ENCODE assay signal across 31 cellular contexts in genomic region chr13:93183302-93183701, GRCh38. TPM values are rescaled to one million over a fixed set of nuclear protein-coding genes. Genes with fewer than 3 reads are reported as not detected.
DNase-seq lines count a peak whose midpoint lies in the region; ATAC-seq, FAIRE-seq and TF ChIP-seq lines count a peak whose summit lies in the region.
"Had no signal": no experiment of that assay in that cellular context is flagged by ENCODE, and none has a peak within 500 bp of the region (broad histone marks: within the 10 kb centered on the region; RNA-seq: fewer than 3 reads in every experiment).

No MANE protein-coding gene starts in this region.

- TF ChIP-seq RAD21 in HepG2 (CRISPR knock-in tag; IDR thresholded peaks at IDR 0.05) (no peak), Ishikawa (IDR thresholded peaks at IDR 0.05; ENCODE audit: low read depth) (peak; percentile 18; the same call in 1 of the 2 replicates)

- TF ChIP-seq CTCF in HepG2 (CRISPR knock-in tag; IDR thresholded peaks at IDR 0.05) (no peak), right lobe of liver (IDR thresholded peaks at IDR 0.05) (no peak), foreskin keratinocyte (conservative IDR thresholded peaks at IDR 0.05) (peak; percentile 18)

- H3K4me3 ChIP-seq in HepG2 (replicated peaks in 1 of 3; ENCODE audit: insufficient read depth in 1 of 3, low read depth in 2 of 3, low read length in 3 of 3) (no peak overlapping the region), right lobe of liver (no peak overlapping the region)
- H3K4me3 ChIP-seq: BLaER1, esophagus muscularis mucosa, HAP-1, lung, psoas muscle, sigmoid colon, transverse colon had no signal

- TF ChIP-seq EP300 in HepG2 (IDR thresholded peaks at IDR 0.05; ENCODE audit: low read depth in 2 of 2, low read length in 2 of 2) (no peak), HepG2 (CRISPR knock-in tag; IDR thresholded peaks at IDR 0.05; ENCODE audit: borderline replicate concordance) (no peak), Ishikawa (IDR thresholded peaks at IDR 0.05; ENCODE audit: borderline replicate concordance) (no peak)

- POLR2A ChIA-PET in HepG2 (lab: Yijun Ruan, JAX) = no interaction called here

- TF ChIP-seq POLR2A in HepG2 (IDR thresholded peaks at IDR 0.05; ENCODE audit: insufficient read depth in 1 of 2, low read depth in 2 of 2, low read length in 2 of 2) (no peak), right lobe of liver (IDR thresholded peaks at IDR 0.05) (no peak)

- no peak overlapping the region for H3K9ac ChIP-seq in HepG2 (ENCODE audit: insufficient read depth, low read depth, low read length)
- H3K9ac ChIP-seq: BLaER1 had no signal

- H3K9me3 ChIP-seq in HepG2 (ENCODE audit: low read length) = no peaks in the 10 kb centered on the region
- H3K9me3 ChIP-seq in right lobe of liver = no peaks in the 10 kb centered on the region
- H3K9me3 ChIP-seq: BLaER1, esophagus muscularis mucosa, HAP-1, psoas muscle, sigmoid colon, transverse colon had no signal

- no peaks in the 10 kb centered on the region; a peak in 2 of 5 replicates for H3K27me3 ChIP-seq in HepG2 (ENCODE audit: control insufficient read depth in 1 of 2, insufficient read depth in 2 of 2, low read length in 2 of 2)
- H3K27me3 ChIP-seq in right lobe of liver = no peaks in the 10 kb centered on the region
- H3K27me3 ChIP-seq in foreskin keratinocyte = no peaks in the 10 kb centered on the region
- H3K27me3 ChIP-seq: BLaER1, brain microvascular endothelial cell, esophagus muscularis mucosa, sigmoid colon, transverse colon had no signal

- DNase-seq in HepG2 (ENCODE audit: low spot score) (no peak), right lobe of liver (no peak), foreskin keratinocyte (no peak), NCI-H345 treated with DMSO at 0.1 percent for 48 hours (lab: John Stamatoyannopoulos, UW; ENCODE audit: unreplicated experiment) (no peak), GOT3 (lab: John Stamatoyannopoulos, UW) (no peak)
- DNase-seq: activated CD4-positive, alpha-beta T cell treated with anti-CD3 and anti-CD28 coated beads for 48 hours; amniotic stem cell; brain microvascular endothelial cell; cerebellar nuclear complex; COR-L47; dermis blood vessel endothelial cell; foreskin fibroblast; head of caudate nucleus; NCI-H1930; NCI-H2227 treated with DMSO at 0.1 percent for 48 hours; NCI-H526 treated with DMSO at 0.1 percent for 48 hours; psoas muscle; sigmoid colon; stimulated activated CD4-positive, alpha-beta T cell treated with anti-CD3 and anti-CD28 coated beads, Interleukin-12 subunit alpha, Interleukin-12 subunit beta, amount 100 ng/mL, for 4 hours; stimulated activated CD4-positive, alpha-beta T cell treated with anti-CD3 and anti-CD28 coated beads, Interleukin-4, amount 100 ng/mL, for 1 hour; transverse colon had no signal

- H4K20me1 ChIP-seq in HepG2 (ENCODE audit: insufficient read depth, low read length) = no peaks in the 10 kb centered on the region
- H4K20me1 ChIP-seq: BLaER1 had no signal

- CTCF ChIA-PET in HepG2 (lab: Yijun Ruan, JAX; ENCODE audit: low intra/inter-chr PET ratio, low total read pairs) = no interaction called here

- 0% methylated on average over 1 of the region's 1 CpG for WGBS in HepG2 (ENCODE audit: low lambda C conversion rate)
- WGBS in right lobe of liver (ENCODE audit: insufficient coverage, low coverage, low lambda C conversion rate, missing lambda C conversion rate) = 100% methylated on average over 1 of the region's 1 CpG

- no peaks in the 10 kb centered on the region for H3K79me2 ChIP-seq in HepG2 (ENCODE audit: insufficient read depth, low read length)

- FAIRE-seq in HepG2 (lab: Jason Lieb, UNC) = no peak
- FAIRE-seq: endometrium had no signal

- H3K27ac ChIP-seq in HepG2 (ENCODE audit: extremely low read length, insufficient read depth, low read length) (no peak overlapping the region), right lobe of liver (no peak overlapping the region), foreskin keratinocyte (no peak overlapping the region)
- H3K27ac ChIP-seq: BLaER1, brain microvascular endothelial cell, esophagus muscularis mucosa, psoas muscle, sigmoid colon, transverse colon, VCaP had no signal

- no peak overlapping the region for H3K4me2 ChIP-seq in HepG2 (ENCODE audit: low read depth, low read length)
- H3K4me2 ChIP-seq: BLaER1 had no signal

- BruUV-seq in HepG2 (replicated peaks; lab: Mats Ljungman, UMichigan) = no TSS peak

- H3K36me3 ChIP-seq in HepG2 (replicated peaks in 1 of 2; ENCODE audit: control insufficient read depth in 1 of 2, insufficient read depth in 2 of 2, low read length in 2 of 2) (no peaks in the 10 kb centered on the region), right lobe of liver (no peaks in the 10 kb centered on the region)
- H3K36me3 ChIP-seq: BLaER1, brain microvascular endothelial cell, esophagus muscularis mucosa, HAP-1, sigmoid colon, transverse colon had no signal

- H3K4me1 ChIP-seq in HepG2 (ENCODE audit: insufficient read depth, low read length) = no peaks in the 10 kb centered on the region
- no peaks in the 10 kb centered on the region for H3K4me1 ChIP-seq in right lobe of liver
- H3K4me1 ChIP-seq in foreskin keratinocyte = no peaks in the 10 kb centered on the region
- H3K4me1 ChIP-seq: BLaER1, esophagus muscularis mucosa, psoas muscle, sigmoid colon, transverse colon had no signal

- ATAC-seq in HepG2 (peak; percentile 69), right lobe of liver (no peak), foreskin keratinocyte (no peak), GM21576 (IDR thresholded peaks at IDR 0.05; ENCODE audit: unreplicated experiment) (no peak)
- ATAC-seq: natural killer cell treated with Interleukin-12 subunit alpha and Interleukin-12 subunit beta and Interleukin-15 and Interleukin-18, amount 100 ng/mL, for 72 hours had no signal

- no peak overlapping the region for H2AFZ ChIP-seq in HepG2 (ENCODE audit: low read length)

- intact Hi-C loops in HepG2 (cut with micrococcal nuclease; ENCODE audit: unreplicated experiment) = no loop called here
- intact Hi-C loops in right lobe of liver (cut with DNase I) = no loop called here

- in situ Hi-C loops in HepG2 (cut with HindIII; ENCODE audit: extremely low pct_ligation_motif_present, low pct_unique_long_range_greater_than_20kb) = no loop called here

TF ChIP-seq in HepG2, 621 proteins besides CTCF, POLR2A, EP300 and RAD21:
- TF ChIP-seq STAG1 (CRISPR knock-in tag; IDR thresholded peaks at IDR 0.05) = peak; percentile 42
- TF ChIP-seq MIER2 (CRISPR knock-in tag; IDR thresholded peaks at IDR 0.05) = no peak
- no peak for TF ChIP-seq ZNF562 (CRISPR knock-in tag; IDR thresholded peaks at IDR 0.05; ENCODE audit: borderline replicate concordance)
- no peak for TF ChIP-seq ZNF30 (CRISPR knock-in tag; IDR thresholded peaks at IDR 0.05)
TF ChIP-seq in HepG2: peak in this region for 1.

TF ChIP-seq in Ishikawa, 13 proteins besides CTCF, POLR2A, EP300 and RAD21 (continues in another document):
- TF ChIP-seq CREB1 (IDR thresholded peaks at IDR 0.05; ENCODE audit: low read depth) (no peak), REST (IDR thresholded peaks at IDR 0.05; ENCODE audit: low read depth) (no peak), TAF1 (IDR thresholded peaks at IDR 0.05; ENCODE audit: low read depth) (no peak)

RNA-seq across cellular contexts. Expression of gene GPC6, which starts 43.3 kb away (rescaled TPM):
- total RNA-seq in HepG2 (2016; rRNA removed; fragmentation: Illumina TruSeq; extraction: Trizol) (27.5 and 33.9 TPM in 2 replicates), right lobe of liver (10 to 100 TPM; 18.6 to 30.1 (median 20.2) TPM), foreskin keratinocyte (1.0 and 1.1 TPM in 2 replicates)
- total RNA-seq in HepG2 (2016; cell fraction: cytosol; rRNA removed; fragmentation: Illumina TruSeq; extraction: Trizol; ENCODE audit: low read depth) = 1.9 and 2.6 TPM in 2 replicates
- total RNA-seq in HepG2 (2016; cell fraction: insoluble cytoplasmic fraction; rRNA removed; fragmentation: Illumina TruSeq; extraction: Trizol) = 27.2 and 30.7 TPM in 2 replicates
- 7.7 and 8.3 TPM in 2 replicates for total RNA-seq in HepG2 (2016; cell fraction: membrane; rRNA removed; fragmentation: Illumina TruSeq; extraction: Trizol)
- total RNA-seq in HepG2 (2016; cell fraction: nucleus; rRNA removed; fragmentation: Illumina TruSeq; extraction: Trizol) = 51.7 and 53.0 TPM in 2 replicates
- polyA plus RNA-seq in HepG2 (2011; rRNA removed) (21.5 and 24.5 TPM in 2 replicates), foreskin keratinocyte (0.13 and 0.23 TPM in 2 replicates)
- 21.3 and 23.6 TPM in 2 replicates for polyA plus RNA-seq in HepG2 (2011; cell fraction: cytosol; rRNA removed)
- polyA plus RNA-seq in HepG2 (2011; cell fraction: nucleus; rRNA removed) = 7.3 and 7.7 TPM in 2 replicates
- polyA plus RNA-seq in HepG2 (2012) = 11.9 and 20.2 TPM in 2 replicates
- polyA plus RNA-seq in HepG2 (2016; cell fraction: cytosol; fragmentation: Illumina TruSeq; extraction: Trizol; ENCODE audit: low read depth) = 1.4 and 1.8 TPM in 2 replicates
- 16.0 and 18.2 TPM in 2 replicates for polyA plus RNA-seq in HepG2 (2016; cell fraction: insoluble cytoplasmic fraction; fragmentation: Illumina TruSeq; extraction: Trizol; ENCODE audit: low read depth)
- polyA plus RNA-seq in HepG2 (2016; cell fraction: membrane; fragmentation: Illumina TruSeq; extraction: Trizol; ENCODE audit: low read depth) = 3.6 and 3.9 TPM in 2 replicates
- 24.9 and 25.5 TPM in 2 replicates for polyA plus RNA-seq in HepG2 (2016; cell fraction: nucleus; fragmentation: Illumina TruSeq; extraction: Trizol; ENCODE audit: insufficient read depth, low read depth)
- 0.07 and 66.7 TPM in 2 replicates for polyA minus RNA-seq in HepG2 (2011; rRNA and poly(A)+ RNA removed; ENCODE audit: low replicate concordance)
- 71.6 and 82.5 TPM in 2 replicates for polyA minus RNA-seq in HepG2 (2011; cell fraction: cytosol; rRNA and poly(A)+ RNA removed)
- 52.8 and 56.1 TPM in 2 replicates for polyA minus RNA-seq in HepG2 (2011; cell fraction: nucleus; rRNA and poly(A)+ RNA removed)
- total RNA-seq: activated T-helper 2 cell treated with anti-CD3 and anti-CD28 coated beads, Interferon-gamma antibody, Interleukin-2, Interleukin-4, amounts not matched to agents 10 μg/mL and 5 μg/mL and 100 μg/mL, durations not matched to agents 14 hours and 24 hours and 36 hours; natural killer cell treated with Interleukin-12 subunit alpha and Interleukin-12 subunit beta and Interleukin-15 and Interleukin-18, amount 100 ng/mL, for 72 hours had no signal
